ENCODE assay signal across 9 cellular contexts in genomic region chr12:56267443-56268071, GRCh38. TPM values are rescaled to one million over a fixed set of nuclear protein-coding genes. Genes with fewer than 3 reads are reported as not detected.
DNase-seq lines count a peak whose midpoint lies in the region; ATAC-seq, FAIRE-seq and TF ChIP-seq lines count a peak whose summit lies in the region.
"Had no signal": no experiment of that assay in that cellular context is flagged by ENCODE, and none has a peak within 500 bp of the region (broad histone marks: within the 10 kb centered on the region; RNA-seq: fewer than 3 reads in every experiment).

No MANE protein-coding gene starts in this region.

- H2AFZ ChIP-seq in GM23338 = peak overlapping the region; percentile 99; the same call in 1 of the 2 replicates
- peak overlapping the region; percentile 59 for H2AFZ ChIP-seq in neural progenitor cell (replicated peaks)

- H3K79me2 ChIP-seq in GM23338 (replicated peaks; ENCODE audit: insufficient read depth) (no peaks in the 10 kb centered on the region), neural progenitor cell (ENCODE audit: low read depth) (no peaks in the 10 kb centered on the region)

- H3K36me3 ChIP-seq in CD8-positive, alpha-beta memory T cell (ENCODE audit: insufficient read depth, low read length) = no peaks in the 10 kb centered on the region
- H3K36me3 ChIP-seq in GM23338 (ENCODE audit: insufficient read depth) (peaks cover 4% of the 10 kb centered on the region), esophagus squamous epithelium (peaks cover 0 to 36% (median 8%) of the 10 kb centered on the region in 3 donors), neural progenitor cell (no peaks in the 10 kb centered on the region)

- CTCF ChIA-PET in CD8-positive, alpha-beta memory T cell (lab: Charles Lee) = interaction anchor here (0.6 to 2.8 kb wide), 15 partner anchors 10 to 196 kb away, joined by 3 to 18 read pairs (median 3); partner anchors contain the start of genes ANKRD52, RNF41, STAT2 and ZC3H10
- CTCF ChIA-PET in RWPE1 (lab: Yijun Ruan, JAX) = interaction anchor here (0.6 kb wide), 3 partner anchors 30 to 212 kb away, joined by 3 to 7 read pairs (median 3); no protein-coding TSS in a partner anchor

- no peaks in the 10 kb centered on the region for H3K9me3 Mint-ChIP-seq in CD8-positive, alpha-beta memory T cell
- H3K9me3 Mint-ChIP-seq in GM23338 (no peaks in the 10 kb centered on the region; the same call in 2 of the 3 replicates), neural progenitor cell (no peaks in the 10 kb centered on the region)

- 32 to 41% methylated on average over 15 to 19 of the region's 21 CpGs for WGBS in esophagus squamous epithelium, 2 donors

- peak overlapping the region; percentile 95 for H3K4me2 ChIP-seq in GM23338
- peak overlapping the region; percentile 83 for H3K4me2 ChIP-seq in neural progenitor cell

- peak; percentile 43 for ATAC-seq in GM23338

- peaks cover 35% of the 10 kb centered on the region for H3F3A ChIP-seq in GM23338 (replicated peaks; ENCODE audit: low read depth)
- peaks cover 50% of the 10 kb centered on the region for H3F3A ChIP-seq in neural progenitor cell (ENCODE audit: low read depth)

- POLR2A ChIA-PET in CD8-positive, alpha-beta memory T cell (lab: Charles Lee) = interaction anchor here (0.8 to 1.7 kb wide), 4 partner anchors 9 to 193 kb away, joined by 3 to 11 read pairs (median 4); partner anchors contain the start of genes ANKRD52, RNF41 and TIMELESS
- POLR2A ChIA-PET in RWPE1 (lab: Yijun Ruan, JAX; ENCODE audit: low non-redundant PET) = interaction anchor here (0.6 kb wide), 2 partner anchors 11 to 32 kb away, joined by 3 to 8 read pairs; no protein-coding TSS in a partner anchor

- peak overlapping the region; percentile 98 for H3K27ac ChIP-seq in CD8-positive, alpha-beta memory T cell (ENCODE audit: low read depth, low read length)
- peak overlapping the region; percentile 96; the same call in 1 of the 2 replicates for H3K27ac ChIP-seq in GM23338 (ENCODE audit: low read depth)
- H3K27ac ChIP-seq in RWPE1 = peak overlapping the region; percentile 87
- peak overlapping the region; percentile 85 to 99 (median 96) for H3K27ac ChIP-seq in esophagus squamous epithelium
- no peak overlapping the region for H3K27ac ChIP-seq in neural progenitor cell

- H3K4me1 ChIP-seq in CD8-positive, alpha-beta memory T cell (ENCODE audit: insufficient read depth, low read length) = peaks cover 12% of the 10 kb centered on the region
- H3K4me1 ChIP-seq in GM23338 (ENCODE audit: insufficient read depth) = peaks cover 5% of the 10 kb centered on the region; the same call in 1 of the 2 replicates
- H3K4me1 ChIP-seq in esophagus squamous epithelium = peaks cover 0 to 24% (median 14%) of the 10 kb centered on the region in 3 donors
- H3K4me1 ChIP-seq in neural progenitor cell = no peaks in the 10 kb centered on the region

- no peaks in the 10 kb centered on the region for H3K9me2 ChIP-seq in GM23338 (ENCODE audit: insufficient read depth)

- no peak for FAIRE-seq in HTR-8/SVneo (lab: Jason Lieb, UNC)

- peak overlapping the region; percentile 93 for H3K4me3 ChIP-seq in CD8-positive, alpha-beta memory T cell (ENCODE audit: low read length)
- H3K4me3 ChIP-seq in GM23338 = peak overlapping the region; percentile 80
- peak overlapping the region; percentile 63 to 93 (median 79) for H3K4me3 ChIP-seq in esophagus squamous epithelium
- peak overlapping the region; percentile 83 for H3K4me3 ChIP-seq in neural progenitor cell

- no peak for DNase-seq in CD8-positive, alpha-beta memory T cell
- DNase-seq in GM23338 (ENCODE audit: low spot score) (peak; percentile 58), RWPE1 (ENCODE audit: low spot score) (no peak), esophagus squamous epithelium (lab: John Stamatoyannopoulos, UW) (no peak), neural progenitor cell (ENCODE audit: low spot score) (peak; percentile 57), HTR-8/SVneo (ENCODE audit: insufficient read length, low spot score) (no peak), NCI-H2227 treated with DMSO at 0.1 percent for 48 hours (lab: John Stamatoyannopoulos, UW) (no peak)
- DNase-seq in stimulated activated CD4-positive, alpha-beta T cell treated with anti-CD3 and anti-CD28 coated beads, Interleukin-2, amount 100 ng/mL, for 24 hours = no peak

- peak overlapping the region; percentile 17 for H3K9ac ChIP-seq in neural progenitor cell

- H3K4me1 Mint-ChIP-seq in CD8-positive, alpha-beta memory T cell = peaks cover 18 to 21% (median 19%) of the 10 kb centered on the region in 3 donors
- H3K4me1 Mint-ChIP-seq in GM23338 (peaks cover 10% of the 10 kb centered on the region), neural progenitor cell (peaks cover 20% of the 10 kb centered on the region)

- peak overlapping the region; percentile 89 to 97 (median 95) for H3K4me3 Mint-ChIP-seq in CD8-positive, alpha-beta memory T cell
- H3K4me3 Mint-ChIP-seq in GM23338 = peak overlapping the region; percentile 90
- peak overlapping the region; percentile 94 for H3K4me3 Mint-ChIP-seq in neural progenitor cell

- no peak for TF ChIP-seq CTCF in GM23338 (conservative IDR thresholded peaks at IDR 0.05; ENCODE audit: low read depth in 2 of 2)
- no peak for TF ChIP-seq CTCF in RWPE1 (conservative IDR thresholded peaks at IDR 0.05; ENCODE audit: low read depth)
- no peak for TF ChIP-seq CTCF in esophagus squamous epithelium (IDR thresholded peaks at IDR 0.05)
- TF ChIP-seq CTCF in neural progenitor cell (IDR thresholded peaks at IDR 0.05) = no peak

- H3K9me3 ChIP-seq in CD8-positive, alpha-beta memory T cell (ENCODE audit: low read length) = no peaks in the 10 kb centered on the region
- H3K9me3 ChIP-seq in esophagus squamous epithelium (no peaks in the 10 kb centered on the region), neural progenitor cell (ENCODE audit: low read depth) (no peaks in the 10 kb centered on the region)

- intact Hi-C loops in esophagus squamous epithelium (cut with DNase I) = no loop called here

- peak overlapping the region; percentile 23 to 99 (median 87) for H3K27ac Mint-ChIP-seq in CD8-positive, alpha-beta memory T cell
- H3K27ac Mint-ChIP-seq in GM23338 (no peak overlapping the region; the same call in 1 of the 2 replicates), neural progenitor cell (peak overlapping the region; percentile 63)

- TF ChIP-seq POLR2A in esophagus squamous epithelium (IDR thresholded peaks at IDR 0.05) = no peak

- peaks cover 0 to 42% (median 2%) of the 10 kb centered on the region in 3 donors for H3K36me3 Mint-ChIP-seq in CD8-positive, alpha-beta memory T cell
- H3K36me3 Mint-ChIP-seq in GM23338 (ENCODE audit: low read depth) (peaks cover 33% of the 10 kb centered on the region), neural progenitor cell (peaks cover 26% of the 10 kb centered on the region)

- H4K20me1 ChIP-seq in GM23338 (replicated peaks; ENCODE audit: insufficient read depth) (no peaks in the 10 kb centered on the region; the same call in 1 of the 2 replicates), neural progenitor cell (ENCODE audit: low read depth) (no peaks in the 10 kb centered on the region)

- H3K27me3 Mint-ChIP-seq in CD8-positive, alpha-beta memory T cell = no peaks in the 10 kb centered on the region
- H3K27me3 Mint-ChIP-seq in GM23338 (ENCODE audit: insufficient read depth, low read depth, poor library complexity) = peaks cover 24% of the 10 kb centered on the region
- H3K27me3 Mint-ChIP-seq in neural progenitor cell (ENCODE audit: insufficient read depth, low read depth) = peaks cover 1% of the 10 kb centered on the region

- H3K27me3 ChIP-seq in CD8-positive, alpha-beta memory T cell (ENCODE audit: insufficient read depth, low read length, poor library complexity, severe bottlenecking) = no peaks in the 10 kb centered on the region
- no peaks in the 10 kb centered on the region for H3K27me3 ChIP-seq in GM23338 (ENCODE audit: insufficient read depth)
- no peaks in the 10 kb centered on the region for H3K27me3 ChIP-seq in esophagus squamous epithelium
- no peaks in the 10 kb centered on the region for H3K27me3 ChIP-seq in neural progenitor cell

TF ChIP-seq in GM23338, 12 proteins besides CTCF, POLR2A, EP300 and RAD21 (continues in another document):
- TF ChIP-seq NANOG (IDR thresholded peaks at IDR 0.05; ENCODE audit: borderline replicate concordance) = no peak

RNA-seq across cellular contexts. Expression of gene COQ10A, which starts 0.8 kb away (rescaled TPM):
- total RNA-seq in CD8-positive, alpha-beta memory T cell = 10 to 100 TPM; 14.3 to 14.4 TPM
- polyA plus RNA-seq in CD8-positive, alpha-beta memory T cell = 14.2 TPM
- total RNA-seq in GM23338 (2014; rRNA removed; shearing (Covaris generic)) = 15.2 and 17.8 TPM in 2 replicates
- 12.0 and 12.8 TPM in 2 replicates for polyA plus RNA-seq in GM23338 (2016; fragmentation: Nextera tagmentation; extraction: Ambion mirVana)
- total RNA-seq in esophagus squamous epithelium = 1 to 10 TPM; 1.6 to 9.5 (median 4.1) TPM
- total RNA-seq in neural progenitor cell (ENCODE audit: low replicate concordance) = 32.1 and 41.8 TPM in 2 replicates

RNA-seq across cellular contexts. Expression of gene ANKRD52, which starts 9.4 kb away (rescaled TPM):
- total RNA-seq in CD8-positive, alpha-beta memory T cell = 10 to 100 TPM; 67.0 to 69.9 TPM
- 16.1 TPM for polyA plus RNA-seq in CD8-positive, alpha-beta memory T cell
- 25.2 and 25.6 TPM in 2 replicates for total RNA-seq in GM23338 (2014; rRNA removed; shearing (Covaris generic))
- 16.2 and 20.3 TPM in 2 replicates for polyA plus RNA-seq in GM23338 (2016; fragmentation: Nextera tagmentation; extraction: Ambion mirVana)
- total RNA-seq in esophagus squamous epithelium (10 to 100 TPM in 3 of 4 donors, 1 to 10 TPM in 1; 9.2 to 15.8 (median 13.9) TPM), neural progenitor cell (ENCODE audit: low replicate concordance) (9.1 and 18.1 TPM in 2 replicates)

RNA-seq across cellular contexts. Expression of gene CS, which starts 32.6 kb away (rescaled TPM):
- 100 to 1,000 TPM; 279 to 286 TPM for total RNA-seq in CD8-positive, alpha-beta memory T cell
- 78.8 TPM for polyA plus RNA-seq in CD8-positive, alpha-beta memory T cell
- total RNA-seq in GM23338 (2014; rRNA removed; shearing (Covaris generic)) = 163 and 166 TPM in 2 replicates
- 54.5 and 63.3 TPM in 2 replicates for polyA plus RNA-seq in GM23338 (2016; fragmentation: Nextera tagmentation; extraction: Ambion mirVana)
- 100 to 1,000 TPM; 126 to 175 (median 133) TPM for total RNA-seq in esophagus squamous epithelium
- total RNA-seq in neural progenitor cell (ENCODE audit: low replicate concordance) = 91.1 and 133 TPM in 2 replicates

RNA-seq across cellular contexts. Expression of gene SLC39A5, which starts 37.7 kb away (rescaled TPM):
- under 1 TPM; 0.35 to 0.62 TPM for total RNA-seq in CD8-positive, alpha-beta memory T cell
- polyA plus RNA-seq in CD8-positive, alpha-beta memory T cell = not detected
- 0.59 and 4.5 TPM in 2 replicates for total RNA-seq in GM23338 (2014; rRNA removed; shearing (Covaris generic))
- 0.29 and 0.63 TPM in 2 replicates for polyA plus RNA-seq in GM23338 (2016; fragmentation: Nextera tagmentation; extraction: Ambion mirVana)
- 1 to 10 TPM in 1 of 4 donors, not detected in 3; 1.1 TPM for total RNA-seq in esophagus squamous epithelium
- total RNA-seq in neural progenitor cell (ENCODE audit: low replicate concordance) = 0.54 and 1.5 TPM in 2 replicates
- total RNA-seq: NCI-H460 had no signal

RNA-seq across cellular contexts. Expression of gene NABP2, which starts 43.4 kb away (rescaled TPM):
- total RNA-seq in CD8-positive, alpha-beta memory T cell = 100 to 1,000 TPM; 102 to 104 TPM
- 4.6 TPM for polyA plus RNA-seq in CD8-positive, alpha-beta memory T cell
- total RNA-seq in GM23338 (2014; rRNA removed; shearing (Covaris generic)) = 25.5 and 31.6 TPM in 2 replicates
- polyA plus RNA-seq in GM23338 (2016; fragmentation: Nextera tagmentation; extraction: Ambion mirVana) = 24.9 and 27.8 TPM in 2 replicates
- total RNA-seq in esophagus squamous epithelium (10 to 100 TPM; 17.2 to 31.0 (median 21.6) TPM), neural progenitor cell (ENCODE audit: low replicate concordance) (27.9 and 40.9 TPM in 2 replicates)

Comparison
In these comparisons a context has a peak if more than half of its experiments do, and no peak if none do; other contexts are left out.
1. DNase-seq: peak in GM23338 (single experiment) and neural progenitor cell (single experiment); none in CD8-positive, alpha-beta memory T cell (0 of 5), RWPE1 (single experiment), esophagus squamous epithelium (single experiment), HTR-8/SVneo (single experiment), NCI-H2227 treated with DMSO at 0.1 percent for 48 hours (single experiment) and stimulated activated CD4-positive, alpha-beta T cell treated with anti-CD3 and anti-CD28 coated beads, Interleukin-2, amount 100 ng/mL, for 24 hours (0 of 2).
2. Peak in every context shown above with its lines, with median percentiles within 50 percentile points of each other: H3K4me3 ChIP-seq and H3K4me3 Mint-ChIP-seq.